Comparison of ENCODE assay signal across 31 cellular contexts in the genomic region with DNA sequence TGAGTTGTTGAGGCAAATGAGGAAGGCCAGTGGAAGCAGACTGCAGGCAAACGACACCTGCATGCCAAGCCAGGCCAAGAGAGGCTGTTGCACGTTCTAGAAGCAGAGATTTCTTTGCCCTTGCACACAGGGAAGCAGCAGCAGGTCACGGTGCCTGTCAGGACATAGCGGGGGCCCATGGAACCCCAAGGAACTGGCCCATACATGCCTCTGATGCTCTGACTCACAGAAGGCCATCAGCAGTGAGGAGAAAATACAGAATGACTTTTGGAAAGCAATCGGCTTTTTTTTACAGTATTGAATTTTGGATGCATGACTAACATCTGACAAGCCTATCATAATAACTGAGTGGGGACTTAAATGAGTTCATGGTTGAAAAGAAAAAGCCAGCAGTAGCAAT.
"Had no signal": no experiment of that assay in that cellular context is flagged by ENCODE, and none has a peak within 500 bp of the region (broad histone marks: within the 10 kb centered on the region; RNA-seq: fewer than 3 reads in every experiment).

No MANE protein-coding gene starts in this region.

- H3K9me3 ChIP-seq: colonic mucosa, suprapubic skin, transverse colon, uterus had no signal

- H3K27me3 ChIP-seq: colonic mucosa, dorsolateral prefrontal cortex, gastroesophageal sphincter, hepatocyte, right atrium auricular region, suprapubic skin, transverse colon, uterus had no signal

- H2AFZ ChIP-seq: hepatocyte, parathyroid adenoma had no signal

- H3K9ac ChIP-seq: parathyroid adenoma had no signal

- H3K36me3 ChIP-seq: colonic mucosa, right atrium auricular region, suprapubic skin, transverse colon, uterus had no signal

- H3K27ac ChIP-seq: colonic mucosa, gastroesophageal sphincter, hepatocyte, parathyroid adenoma, right atrium auricular region, suprapubic skin, transverse colon, uterus had no signal

- DNase-seq: activated CD4-positive, alpha-beta memory T cell treated with anti-CD3 and anti-CD28 coated beads for 36 hours; activated CD4-positive, alpha-beta T cell treated with anti-CD3 and anti-CD28 coated beads, Interleukin-2, amount 10 ng/mL, durations not matched to agents 24 days and 14 days; activated CD4-positive, CD25-positive, alpha-beta regulatory T cell treated with anti-CD3 and anti-CD28 coated beads, Interleukin-2, amount 50 U/mL, for 72 hours; activated CD8-positive, alpha-beta memory T cell treated with anti-CD3 and anti-CD28 coated beads, Interleukin-2, amount 50 U/mL, for 4 hours; activated gamma-delta T cell; activated naive CD4-positive, alpha-beta T cell treated with anti-CD3 and anti-CD28 coated beads, Interleukin-2, amount 50 U/mL, for 16 hours; activated T-cell treated with anti-CD3 and anti-CD28 coated beads, Interleukin-2, amount 50 U/mL, for 1 hour; cerebellar nuclear complex; colonic mucosa; islet precursor cell; left cardiac atrium; left ventricle myocardium superior; midbrain; naive thymus-derived CD4-positive, alpha-beta T cell; nucleus accumbens; stimulated activated CD4-positive, alpha-beta T cell treated with anti-CD3 and anti-CD28 coated beads, Interleukin-1b, Interleukin-23, amount 100 ng/mL, for 48 hours; stimulated activated CD4-positive, alpha-beta T cell treated with anti-CD3 and anti-CD28 coated beads, Interleukin-4, amount 100 ng/mL, for 4 hours; stimulated activated CD8-positive, alpha-beta memory T cell treated with anti-CD3 and anti-CD28 coated beads, Interleukin-4, amount 100 ng/mL, for 48 hours; stimulated activated naive CD8-positive, alpha-beta T cell treated with anti-CD3 and anti-CD28 coated beads, Interleukin-15, amount 100 ng/mL, for 72 hours; SW 1271; T-helper 9 cell; transverse colon; uterus had no signal

- H3K4me3 ChIP-seq: colonic mucosa, dorsolateral prefrontal cortex, gastroesophageal sphincter, hepatocyte, right atrium auricular region, smooth muscle cell, suprapubic skin, transverse colon, uterus had no signal

- H3K4me2 ChIP-seq: hepatocyte, smooth muscle cell had no signal

- ATAC-seq: gastroesophageal sphincter; left ventricle myocardium superior; naive thymus-derived CD4-positive, alpha-beta T cell; stimulated activated memory B cell treated with anti-CD40 and anti-IgM and Interleukin-4, amounts not matched to agents 10 μg/mL and 1 μg/mL and 100 μg/mL, for 72 hours; stimulated activated naive CD8-positive, alpha-beta T cell treated with anti-CD3 and anti-CD28 coated beads, Interleukin-15, amount 100 ng/mL, for 72 hours had no signal

- H3K4me1 ChIP-seq: colonic mucosa, gastroesophageal sphincter, parathyroid adenoma, right atrium auricular region, transverse colon, uterus had no signal
